8 cellular contexts compared by ENCODE assay signal in the genomic region with DNA sequence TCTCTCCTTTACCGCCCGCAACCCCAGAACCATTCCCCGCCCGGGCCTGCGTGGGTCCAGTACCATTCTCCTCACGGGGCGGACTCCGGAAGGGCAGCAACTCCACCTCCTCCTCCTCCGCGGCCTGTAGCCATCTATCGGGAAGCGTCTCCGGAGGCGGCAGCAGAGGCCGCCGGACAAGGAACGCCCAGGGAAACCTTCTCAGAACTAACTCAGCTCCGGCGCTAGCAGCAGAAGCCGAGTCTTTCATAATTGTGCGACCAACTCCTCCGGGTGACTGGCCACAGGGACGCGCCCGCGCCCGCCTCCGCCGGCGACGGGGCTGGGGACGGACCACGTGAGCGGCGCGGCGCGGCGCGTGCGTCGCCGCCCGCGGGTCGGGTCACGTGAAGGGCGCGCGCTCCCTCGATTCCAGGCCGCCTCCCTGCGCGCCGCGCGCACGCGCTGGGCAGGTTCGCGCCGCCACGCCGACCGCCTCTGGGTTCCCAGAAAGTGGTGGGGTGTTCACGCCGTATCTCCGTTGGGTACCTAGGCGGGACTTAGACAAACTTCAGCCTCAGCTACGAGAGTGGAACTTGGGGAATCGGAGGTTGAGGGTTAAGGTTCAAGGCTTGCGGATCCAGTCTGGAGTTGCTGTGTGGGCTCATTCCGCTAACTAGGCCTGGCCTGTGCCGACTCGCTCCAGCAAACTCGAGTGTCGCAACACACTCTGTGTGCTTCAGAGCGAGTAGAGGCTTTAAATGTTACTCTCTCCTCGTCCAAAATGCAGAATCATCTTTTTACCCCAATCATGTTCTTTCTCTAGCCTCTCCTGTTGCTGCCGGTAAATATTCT. TPM values are rescaled to one million over a fixed set of nuclear protein-coding genes. Genes with fewer than 3 reads are reported as not detected.
A peak's percentile ranks its signal among the peaks of the same experiment; 100 is the strongest.
DNase-seq lines count a peak whose midpoint lies in the region; ATAC-seq, FAIRE-seq and TF ChIP-seq lines count a peak whose summit lies in the region.

A gene with protein sequence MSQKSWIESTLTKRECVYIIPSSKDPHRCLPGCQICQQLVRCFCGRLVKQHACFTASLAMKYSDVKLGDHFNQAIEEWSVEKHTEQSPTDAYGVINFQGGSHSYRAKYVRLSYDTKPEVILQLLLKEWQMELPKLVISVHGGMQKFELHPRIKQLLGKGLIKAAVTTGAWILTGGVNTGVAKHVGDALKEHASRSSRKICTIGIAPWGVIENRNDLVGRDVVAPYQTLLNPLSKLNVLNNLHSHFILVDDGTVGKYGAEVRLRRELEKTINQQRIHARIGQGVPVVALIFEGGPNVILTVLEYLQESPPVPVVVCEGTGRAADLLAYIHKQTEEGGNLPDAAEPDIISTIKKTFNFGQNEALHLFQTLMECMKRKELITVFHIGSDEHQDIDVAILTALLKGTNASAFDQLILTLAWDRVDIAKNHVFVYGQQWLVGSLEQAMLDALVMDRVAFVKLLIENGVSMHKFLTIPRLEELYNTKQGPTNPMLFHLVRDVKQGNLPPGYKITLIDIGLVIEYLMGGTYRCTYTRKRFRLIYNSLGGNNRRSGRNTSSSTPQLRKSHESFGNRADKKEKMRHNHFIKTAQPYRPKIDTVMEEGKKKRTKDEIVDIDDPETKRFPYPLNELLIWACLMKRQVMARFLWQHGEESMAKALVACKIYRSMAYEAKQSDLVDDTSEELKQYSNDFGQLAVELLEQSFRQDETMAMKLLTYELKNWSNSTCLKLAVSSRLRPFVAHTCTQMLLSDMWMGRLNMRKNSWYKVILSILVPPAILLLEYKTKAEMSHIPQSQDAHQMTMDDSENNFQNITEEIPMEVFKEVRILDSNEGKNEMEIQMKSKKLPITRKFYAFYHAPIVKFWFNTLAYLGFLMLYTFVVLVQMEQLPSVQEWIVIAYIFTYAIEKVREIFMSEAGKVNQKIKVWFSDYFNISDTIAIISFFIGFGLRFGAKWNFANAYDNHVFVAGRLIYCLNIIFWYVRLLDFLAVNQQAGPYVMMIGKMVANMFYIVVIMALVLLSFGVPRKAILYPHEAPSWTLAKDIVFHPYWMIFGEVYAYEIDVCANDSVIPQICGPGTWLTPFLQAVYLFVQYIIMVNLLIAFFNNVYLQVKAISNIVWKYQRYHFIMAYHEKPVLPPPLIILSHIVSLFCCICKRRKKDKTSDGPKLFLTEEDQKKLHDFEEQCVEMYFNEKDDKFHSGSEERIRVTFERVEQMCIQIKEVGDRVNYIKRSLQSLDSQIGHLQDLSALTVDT (N-terminal part only) (minus strand): TSS at position 330 of the 834 bp plus-strand sequence. CDS start 264 bp downstream, at position 66.

- H3K9ac ChIP-seq in keratinocyte (ENCODE audit: control insufficient read depth, extremely low read depth, insufficient read depth, low read length) = peak within 1 kb of the TSS; percentile 97

- H3K27me3 ChIP-seq in keratinocyte (ENCODE audit: control insufficient read depth, extremely low read depth, insufficient read depth, low read length) = no peaks in the 10 kb centered on the region

- H3K79me2 ChIP-seq in keratinocyte (ENCODE audit: control insufficient read depth, insufficient read depth, low read length) = peaks cover 47% of the 10 kb centered on the region

- peaks cover 0 to 3% of the 10 kb centered on the region in 2 experiments for H3K36me3 ChIP-seq in keratinocyte (ENCODE audit: control insufficient read depth in 2 of 2, extremely low read depth in 1 of 2, insufficient read depth in 2 of 2, low read length in 2 of 2)

- H3K27me3 Mint-ChIP-seq in central memory CD8-positive, alpha-beta T cell = no peaks in the 10 kb centered on the region

- peak within 1 kb of the TSS; percentile 88 for H3K4me2 ChIP-seq in keratinocyte (ENCODE audit: control insufficient read depth, extremely low read depth, insufficient read depth, low read depth, low read length)

- no peaks in the 10 kb centered on the region for H3K9me1 ChIP-seq in keratinocyte (ENCODE audit: control insufficient read depth, extremely low read depth, insufficient read depth, low read length)

- H3K4me1 Mint-ChIP-seq in central memory CD8-positive, alpha-beta T cell = peaks cover 52% of the 10 kb centered on the region

- FAIRE-seq in keratinocyte (lab: Jason Lieb, UNC) = peak; percentile 68

- H4K20me1 ChIP-seq in keratinocyte (ENCODE audit: control insufficient read depth, extremely low read depth, insufficient read depth, low read length) = peaks cover 5% of the 10 kb centered on the region

- peak within 1 kb of the TSS; percentile 66 to 97 (median 83) for H3K4me3 ChIP-seq in keratinocyte (ENCODE audit: control insufficient read depth in 2 of 3, extremely low read depth in 1 of 3, insufficient read depth in 2 of 3, low read depth in 1 of 3, low read length in 3 of 3)

- peak within 1 kb of the TSS; percentile 99 for H3K27ac Mint-ChIP-seq in central memory CD8-positive, alpha-beta T cell (ENCODE audit: low read depth)

- peaks cover 24% of the 10 kb centered on the region for H3K36me3 Mint-ChIP-seq in central memory CD8-positive, alpha-beta T cell (ENCODE audit: insufficient read depth)

- TF ChIP-seq CTCF in keratinocyte (optimal IDR thresholded peaks at IDR 0.05 in 1 of 3, IDR thresholded peaks at IDR 0.05 in 1 of 3, conservative IDR thresholded peaks at IDR 0.05 in 1 of 3; ENCODE audit: extremely low read depth in 1 of 3, insufficient read depth in 2 of 3, low read length in 3 of 3) = no peak

- ATAC-seq in GM18909 (IDR thresholded peaks at IDR 0.05; ENCODE audit: poor library complexity, unreplicated experiment) (peak; percentile 83), HG03159 (IDR thresholded peaks at IDR 0.05; ENCODE audit: unreplicated experiment) (peak; percentile 82)
- peak; percentile 81 to 85 for ATAC-seq in activated CD4-positive, CD25-positive, alpha-beta regulatory T cell treated with anti-CD3 and anti-CD28 coated beads, Interleukin-2, amount 50 U/mL, for 24 hours
- peak; percentile 87 for ATAC-seq in central memory CD8-positive, alpha-beta T cell (replicated peaks; ENCODE audit: extremely low read depth, poor library complexity, severe bottlenecking)

- peak within 1 kb of the TSS; percentile 100 for H3K4me3 Mint-ChIP-seq in central memory CD8-positive, alpha-beta T cell

- H3K9me3 ChIP-seq in keratinocyte (ENCODE audit: control insufficient read depth, low read depth, low read length) = no peaks in the 10 kb centered on the region

- H2AFZ ChIP-seq in keratinocyte (ENCODE audit: control insufficient read depth, low read length) = peak within 1 kb of the TSS; percentile 100

- no peaks in the 10 kb centered on the region for H3K9me3 Mint-ChIP-seq in central memory CD8-positive, alpha-beta T cell

- H3K27ac ChIP-seq in keratinocyte (ENCODE audit: control insufficient read depth, insufficient read depth, low read length) = peak within 1 kb of the TSS; percentile 96

- peaks cover 20% of the 10 kb centered on the region for H3K4me1 ChIP-seq in keratinocyte (ENCODE audit: control insufficient read depth, extremely low read depth, insufficient read depth, low read length)

- dilution Hi-C loops in keratinocyte (cut with MboI; ENCODE audit: extremely low pct_ligation_motif_present, low sequenced_read_pairs) = no loop called here

- DNase-seq in AG08395 (ENCODE audit: low spot score) (peak; percentile 93), NCI-H446 (lab: John Stamatoyannopoulos, UW) (peak; percentile 40 to 83), keratinocyte (ENCODE audit: low read depth, low spot score) (no peak)
- DNase-seq in central memory CD8-positive, alpha-beta T cell (ENCODE audit: low spot score in 2 of 2) = peak; percentile 80 to 83
- DNase-seq in stimulated activated CD4-positive, alpha-beta T cell treated with anti-CD3 and anti-CD28 coated beads, Interleukin-15, amount 100 ng/mL, for 1 hour (ENCODE audit: low read depth in 1 of 2, low spot score in 1 of 2) = peak; percentile 71 to 83

RNA-seq across cellular contexts. Expression of the gene that starts here (rescaled TPM):
- polyA plus RNA-seq in keratinocyte = 14.4 to 25.4 TPM (median 19.6 TPM) in 3 replicates
- polyA plus RNA-seq in keratinocyte (2011; ENCODE audit: low read depth) = 67.0 TPM
- 7.1 and 14.7 TPM in 2 replicates for polyA plus RNA-seq in keratinocyte (2011; cell fraction: cytosol; rRNA removed)
- polyA plus RNA-seq in keratinocyte (2011; cell fraction: nucleus; rRNA removed) = 28.7 and 41.4 TPM in 2 replicates
- polyA plus RNA-seq in keratinocyte (2012; ENCODE audit: low replicate concordance) = 12.4 and 14.8 TPM in 2 replicates
- 2.6 to 56.2 TPM (median 27.1 TPM) in 3 replicates for polyA minus RNA-seq in keratinocyte
- 16.1 TPM for polyA minus RNA-seq in keratinocyte (2011; cell fraction: cytosol; rRNA and poly(A)+ RNA removed)
- 54.0 and 103 TPM in 2 replicates for polyA minus RNA-seq in keratinocyte (2011; cell fraction: nucleus; rRNA and poly(A)+ RNA removed)
